In genomic region chr5:104977530-104977929, GRCh38 we compare ENCODE assay signal across 30 cellular contexts.
DNase-seq lines count a peak whose midpoint lies in the region; ATAC-seq and TF ChIP-seq lines count a peak whose summit lies in the region.
"Had no signal": no experiment of that assay in that cellular context is flagged by ENCODE, and none has a peak within 500 bp of the region (broad histone marks: within the 10 kb centered on the region; RNA-seq: fewer than 3 reads in every experiment).

No MANE protein-coding gene starts in this region.

- H3K4me1 ChIP-seq in mucosa of descending colon (ENCODE audit: low read depth) = peaks cover 3% of the 10 kb centered on the region
- H3K4me1 ChIP-seq: gastroesophageal sphincter, left lung, suprapubic skin had no signal

- intact Hi-C loops in mucosa of descending colon (cut with DNase I, micrococcal nuclease) = no loop called here

- TF ChIP-seq CTCF in mucosa of descending colon (IDR thresholded peaks at IDR 0.05) = no peak

- ATAC-seq in mucosa of descending colon (peak; percentile 71), GM21447 (IDR thresholded peaks at IDR 0.05; ENCODE audit: unreplicated experiment) (no peak)
- ATAC-seq: activated naive CD4-positive, alpha-beta T cell treated with anti-CD3 and anti-CD28 coated beads, Interleukin-2, amount 50 U/mL, for 72 hours; activated T-helper 17 cell treated with anti-CD3 and anti-CD28 coated beads, Interleukin-2, amount 50 U/mL, for 72 hours; gastroesophageal sphincter; left lung; Right ventricle myocardium inferior had no signal

- DNase-seq in DMS79 treated with DMSO at 0.1 percent for 48 hours (lab: John Stamatoyannopoulos, UW) (peak; percentile 1), DMS79 (lab: John Stamatoyannopoulos, UW) (no peak), NCI-H146 (lab: John Stamatoyannopoulos, UW) (peak; percentile 63), NCI-H774 (lab: John Stamatoyannopoulos, UW) (peak; percentile 38), mucosa of descending colon (no peak), NCI-H226 (no peak), Ammon's horn (ENCODE audit: low spot score) (no peak)
- DNase-seq: 8988T; activated B cell treated with CpG ODN at 0.5 μM for 24 hours; activated CD4-positive, alpha-beta T cell treated with anti-CD3 and anti-CD28 coated beads, Interleukin-2, amount 50 U/mL, for 4 hours; activated CD8-positive, alpha-beta memory T cell treated with anti-CD3 and anti-CD28 coated beads, Interleukin-2, amount 50 U/mL, for 48 hours; aorta; CD4-positive, alpha-beta memory T cell; DND-41; hypothalamus; left lung; naive B cell; NCI-H1694 treated with DMSO at 0.1 percent for 48 hours; occipital lobe; small intestine; stimulated activated CD4-positive, alpha-beta T cell treated with anti-CD3 and anti-CD28 coated beads, Interleukin-1b, Interleukin-23, amount 100 ng/mL, for 48 hours; SW 1271 had no signal

- no peaks in the 10 kb centered on the region for H3K36me3 ChIP-seq in mucosa of descending colon (ENCODE audit: low read depth)
- H3K36me3 ChIP-seq: cardiac muscle cell, gastroesophageal sphincter, left lung, suprapubic skin had no signal

- H3K9me3 ChIP-seq in mucosa of descending colon = no peaks in the 10 kb centered on the region
- H3K9me3 ChIP-seq: gastroesophageal sphincter, suprapubic skin had no signal

- no peak overlapping the region for H3K4me3 ChIP-seq in mucosa of descending colon
- H3K4me3 ChIP-seq: cardiac muscle cell, coronary artery, gastroesophageal sphincter, left lung, suprapubic skin had no signal

Comparison
In these comparisons a context has a peak if more than half of its experiments do, and no peak if none do; other contexts are left out.
1. DNase-seq: peak in DMS79 treated with DMSO at 0.1 percent for 48 hours (single experiment), NCI-H146 (single experiment) and NCI-H774 (single experiment); none in DMS79 (single experiment), mucosa of descending colon (0 of 3), NCI-H226 (single experiment) and Ammon's horn (single experiment).